8 cellular contexts compared by ENCODE assay signal in genomic region chr18:58135806-58136331, GRCh38.
DNase-seq lines count a peak whose midpoint lies in the region; ATAC-seq, FAIRE-seq and TF ChIP-seq lines count a peak whose summit lies in the region.

No MANE protein-coding gene starts in this region.

- H3K4me1 Mint-ChIP-seq in activated CD4-positive, alpha-beta T cell treated with anti-CD3 and anti-CD28 coated beads, Interleukin-2, amount 10 ng/mL, durations not matched to agents 7 days and 5 days: peaks cover 15% of the 10 kb centered on the region
- peaks cover 22% of the 10 kb centered on the region for H3K4me1 Mint-ChIP-seq in stimulated activated naive CD8-positive, alpha-beta T cell treated with anti-CD3 and anti-CD28 coated beads, Interleukin-15, amount 100 ng/mL, for 72 hours

- no peak overlapping the region for H3K27ac ChIP-seq in AG04450 (ENCODE audit: low read depth, low read length)

- H3K4me3 ChIP-seq in AG04450 (ENCODE audit: low read depth, low read length): no peak overlapping the region

- POLR2A ChIA-PET in AG04450 (lab: Yijun Ruan, JAX): interaction anchor here (0.7 to 1.0 kb wide), 3 partner anchors 8 to 203 kb away, joined by 3 to 5 read pairs (median 5); no protein-coding TSS in a partner anchor
- POLR2A ChIA-PET in activated CD4-positive, alpha-beta T cell treated with anti-CD3 and anti-CD28 coated beads, Interleukin-2, amount 10 ng/mL, durations not matched to agents 7 days and 5 days (lab: Charles Lee): interaction anchor here (0.7 kb wide), 1 partner anchor 308 kb away, joined by 4 read pairs; no protein-coding TSS in a partner anchor

- DNase-seq in AG04450 (ENCODE audit: low read depth, low spot score) (peak; percentile 45), GM18507 (ENCODE audit: extremely low spot score, insufficient read length, low read depth) (peak; percentile 46), NCI-H510A (lab: John Stamatoyannopoulos, UW) (peak; percentile 27), epidermal melanocyte (ENCODE audit: insufficient read length, low spot score) (peak; percentile 59), mucosa of gallbladder (ENCODE audit: low spot score) (peak; percentile 63)
- peak; percentile 57 for DNase-seq in activated CD4-positive, alpha-beta T cell treated with anti-CD3 and anti-CD28 coated beads, Interleukin-2, amount 10 ng/mL, durations not matched to agents 7 days and 5 days
- peak; percentile 60 to 67 for DNase-seq in stimulated activated naive CD8-positive, alpha-beta T cell treated with anti-CD3 and anti-CD28 coated beads, Interleukin-15, amount 100 ng/mL, for 72 hours

- H3K9me3 ChIP-seq in AG04450 (ENCODE audit: control insufficient read depth, insufficient read depth, low read length): no peaks in the 10 kb centered on the region

- H3K27me3 Mint-ChIP-seq in activated CD4-positive, alpha-beta T cell treated with anti-CD3 and anti-CD28 coated beads, Interleukin-2, amount 10 ng/mL, durations not matched to agents 7 days and 5 days: peaks cover 13% of the 10 kb centered on the region
- H3K27me3 Mint-ChIP-seq in stimulated activated naive CD8-positive, alpha-beta T cell treated with anti-CD3 and anti-CD28 coated beads, Interleukin-15, amount 100 ng/mL, for 72 hours: no peaks in the 10 kb centered on the region

- H3K36me3 Mint-ChIP-seq in activated CD4-positive, alpha-beta T cell treated with anti-CD3 and anti-CD28 coated beads, Interleukin-2, amount 10 ng/mL, durations not matched to agents 7 days and 5 days (ENCODE audit: low read depth): no peaks in the 10 kb centered on the region

- CTCF ChIA-PET in AG04450 (lab: Charles Lee): interaction anchor here (0.5 to 3.0 kb wide), 21 partner anchors 9 to 519 kb away, joined by 3 to 14 read pairs (median 6); partner anchors contain the start of gene NEDD4L
- CTCF ChIA-PET in activated CD4-positive, alpha-beta T cell treated with anti-CD3 and anti-CD28 coated beads, Interleukin-2, amount 10 ng/mL, durations not matched to agents 7 days and 5 days (lab: Charles Lee): interaction anchor here (1.2 to 1.4 kb wide), 4 partner anchors 9 to 95 kb away, joined by 3 to 7 read pairs (median 5); partner anchors contain the start of gene NEDD4L

- peak; percentile 90 for TF ChIP-seq CTCF in AG04450 (IDR thresholded peaks at IDR 0.05; ENCODE audit: low read depth, low read length)

- no peak overlapping the region for H3K27ac Mint-ChIP-seq in activated CD4-positive, alpha-beta T cell treated with anti-CD3 and anti-CD28 coated beads, Interleukin-2, amount 10 ng/mL, durations not matched to agents 7 days and 5 days
- no peak overlapping the region for H3K27ac Mint-ChIP-seq in stimulated activated naive CD8-positive, alpha-beta T cell treated with anti-CD3 and anti-CD28 coated beads, Interleukin-15, amount 100 ng/mL, for 72 hours

- no peaks in the 10 kb centered on the region for H3K9me3 Mint-ChIP-seq in activated CD4-positive, alpha-beta T cell treated with anti-CD3 and anti-CD28 coated beads, Interleukin-2, amount 10 ng/mL, durations not matched to agents 7 days and 5 days
- no peaks in the 10 kb centered on the region for H3K9me3 Mint-ChIP-seq in stimulated activated naive CD8-positive, alpha-beta T cell treated with anti-CD3 and anti-CD28 coated beads, Interleukin-15, amount 100 ng/mL, for 72 hours

- ATAC-seq in HG03108 (IDR thresholded peaks at IDR 0.05; ENCODE audit: unreplicated experiment): peak; percentile 50
- peak; percentile 85 for ATAC-seq in stimulated activated naive CD8-positive, alpha-beta T cell treated with anti-CD3 and anti-CD28 coated beads, Interleukin-15, amount 100 ng/mL, for 72 hours

- H3K27me3 ChIP-seq in AG04450 (ENCODE audit: control insufficient read depth, insufficient read depth, low read length): no peaks in the 10 kb centered on the region

- peak; percentile 91 for FAIRE-seq in GM18507 (lab: Jason Lieb, UNC)

- H3K4me3 Mint-ChIP-seq in activated CD4-positive, alpha-beta T cell treated with anti-CD3 and anti-CD28 coated beads, Interleukin-2, amount 10 ng/mL, durations not matched to agents 7 days and 5 days: no peak overlapping the region
- peak overlapping the region; percentile 27 to 53 for H3K4me3 Mint-ChIP-seq in stimulated activated naive CD8-positive, alpha-beta T cell treated with anti-CD3 and anti-CD28 coated beads, Interleukin-15, amount 100 ng/mL, for 72 hours
